ENCODE assay signal across 10 cellular contexts in the genomic region with DNA sequence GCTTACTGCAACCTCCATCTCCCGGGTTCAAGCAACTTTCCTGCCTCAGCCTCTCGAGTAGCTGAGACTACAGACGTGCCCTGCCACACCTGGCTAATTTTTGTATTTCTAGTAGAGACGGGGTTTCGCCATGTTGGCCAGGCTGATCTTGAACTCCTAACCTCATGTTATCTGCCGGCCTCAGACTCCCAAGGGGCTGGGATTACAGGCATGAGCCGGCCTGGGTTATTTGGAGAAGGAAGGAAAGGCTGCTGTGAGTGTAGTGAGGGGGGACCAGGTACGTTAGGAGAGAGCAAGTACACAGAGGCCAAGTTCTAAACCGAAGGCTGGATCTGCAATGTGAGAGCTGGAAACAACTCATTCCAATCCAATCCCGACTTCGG. TPM values are rescaled to one million over a fixed set of nuclear protein-coding genes. Genes with fewer than 3 reads are reported as not detected.
DNase-seq lines count a peak whose midpoint lies in the region; ATAC-seq and TF ChIP-seq lines count a peak whose summit lies in the region.
"Had no signal": no experiment of that assay in that cellular context is flagged by ENCODE, and none has a peak within 500 bp of the region (broad histone marks: within the 10 kb centered on the region; RNA-seq: fewer than 3 reads in every experiment).

No MANE protein-coding gene starts in this region.

- peaks cover 21% of the 10 kb centered on the region for H3K4me1 ChIP-seq in mononuclear cell (ENCODE audit: insufficient read depth, low read length)

- H3K4me3 ChIP-seq in AG09309 (ENCODE audit: control insufficient read depth, low read depth, low read length) = peak overlapping the region; percentile 26
- peak overlapping the region; percentile 43 for H3K4me3 ChIP-seq in mononuclear cell (ENCODE audit: low read length)

- no peak for ATAC-seq in activated naive CD8-positive, alpha-beta T cell treated with anti-CD3 and anti-CD28 coated beads, Interleukin-2, amount 50 U/mL, for 24 hours
- no peak for ATAC-seq in activated T-cell treated with anti-CD3 and anti-CD28 coated beads, Interleukin-2, amount 50 U/mL, for 72 hours (replicated peaks in 1 of 2)
- no peak for ATAC-seq in HG02981 (IDR thresholded peaks at IDR 0.05; ENCODE audit: unreplicated experiment)

- H3K27ac Mint-ChIP-seq in activated naive CD8-positive, alpha-beta T cell treated with anti-CD3 and anti-CD28 coated beads, Interleukin-2, amount 50 U/mL, for 24 hours = no peak overlapping the region
- no peak overlapping the region for H3K27ac Mint-ChIP-seq in activated T-cell treated with anti-CD3 and anti-CD28 coated beads, Interleukin-2, amount 50 U/mL, for 72 hours
- H3K27ac Mint-ChIP-seq: T-cell had no signal

- no peaks in the 10 kb centered on the region for H3K36me3 Mint-ChIP-seq in activated naive CD8-positive, alpha-beta T cell treated with anti-CD3 and anti-CD28 coated beads, Interleukin-2, amount 50 U/mL, for 24 hours (ENCODE audit: low read depth)
- no peaks in the 10 kb centered on the region for H3K36me3 Mint-ChIP-seq in activated T-cell treated with anti-CD3 and anti-CD28 coated beads, Interleukin-2, amount 50 U/mL, for 72 hours (ENCODE audit: insufficient read depth in 2 of 2)
- H3K36me3 Mint-ChIP-seq: T-cell had no signal

- H3K4me1 Mint-ChIP-seq in activated naive CD8-positive, alpha-beta T cell treated with anti-CD3 and anti-CD28 coated beads, Interleukin-2, amount 50 U/mL, for 24 hours = peaks cover 22% of the 10 kb centered on the region
- peaks cover 16% of the 10 kb centered on the region for H3K4me1 Mint-ChIP-seq in activated T-cell treated with anti-CD3 and anti-CD28 coated beads, Interleukin-2, amount 50 U/mL, for 72 hours (ENCODE audit: low read depth)

- H3K27me3 ChIP-seq in mononuclear cell (ENCODE audit: insufficient read depth, low read length) = no peaks in the 10 kb centered on the region

- TF ChIP-seq CTCF in AG09309 (IDR thresholded peaks at IDR 0.05; ENCODE audit: control insufficient read depth, insufficient read depth, low read depth, low read length, missing control alignments) = no peak

- DNase-seq in AG09309 (ENCODE audit: low read depth) (no peak), SKM-1 treated with dmso at 0.1 percent for 144 hours (lab: John Stamatoyannopoulos, UW; ENCODE audit: unreplicated experiment) (no peak)
- DNase-seq in activated naive CD8-positive, alpha-beta T cell treated with anti-CD3 and anti-CD28 coated beads, Interleukin-2, amount 50 U/mL, for 24 hours = no peak
- DNase-seq in activated T-cell treated with anti-CD3 and anti-CD28 coated beads, Interleukin-2, amount 50 U/mL, for 72 hours = no peak
- DNase-seq: central memory CD4-positive, alpha-beta T cell had no signal

- H3K9me3 Mint-ChIP-seq in activated naive CD8-positive, alpha-beta T cell treated with anti-CD3 and anti-CD28 coated beads, Interleukin-2, amount 50 U/mL, for 24 hours = no peaks in the 10 kb centered on the region
- H3K9me3 Mint-ChIP-seq in activated T-cell treated with anti-CD3 and anti-CD28 coated beads, Interleukin-2, amount 50 U/mL, for 72 hours = no peaks in the 10 kb centered on the region
- H3K9me3 Mint-ChIP-seq: neural crest cell, T-cell had no signal

- peaks cover 3% of the 10 kb centered on the region for H3K27me3 Mint-ChIP-seq in activated naive CD8-positive, alpha-beta T cell treated with anti-CD3 and anti-CD28 coated beads, Interleukin-2, amount 50 U/mL, for 24 hours
- peaks cover 15% of the 10 kb centered on the region for H3K27me3 Mint-ChIP-seq in activated T-cell treated with anti-CD3 and anti-CD28 coated beads, Interleukin-2, amount 50 U/mL, for 72 hours (ENCODE audit: low read depth)

- H3K4me3 Mint-ChIP-seq in activated naive CD8-positive, alpha-beta T cell treated with anti-CD3 and anti-CD28 coated beads, Interleukin-2, amount 50 U/mL, for 24 hours = peak overlapping the region; percentile 55
- H3K4me3 Mint-ChIP-seq in activated T-cell treated with anti-CD3 and anti-CD28 coated beads, Interleukin-2, amount 50 U/mL, for 72 hours = no peak overlapping the region
- H3K4me3 Mint-ChIP-seq: neural crest cell, T-cell had no signal

- H3K9me3 ChIP-seq in mononuclear cell (ENCODE audit: low read depth, low read length) = no peaks in the 10 kb centered on the region

RNA-seq across cellular contexts. Expression of gene BATF2, which starts 0.5 kb away (rescaled TPM):
- not detected for total RNA-seq in mononuclear cell
- under 1 TPM; 0.31 to 0.39 TPM for total RNA-seq in activated T-cell treated with anti-CD3 and anti-CD28 coated beads, Interleukin-2, amount 50 U/mL, for 72 hours

RNA-seq across cellular contexts. Expression of gene ARL2, which starts 17.6 kb away (rescaled TPM):
- total RNA-seq in mononuclear cell = 14.2 TPM
- total RNA-seq in activated T-cell treated with anti-CD3 and anti-CD28 coated beads, Interleukin-2, amount 50 U/mL, for 72 hours = 100 to 1,000 TPM in 1 of 2 donors, 10 to 100 TPM in 1; 96.0 to 101 TPM

RNA-seq across cellular contexts. Expression of gene MAJIN, which starts 24.4 kb away (rescaled TPM):
- total RNA-seq in mononuclear cell = not detected
- 1 to 10 TPM; 1.7 to 2.7 TPM for total RNA-seq in activated T-cell treated with anti-CD3 and anti-CD28 coated beads, Interleukin-2, amount 50 U/mL, for 72 hours
- total RNA-seq: M059J, neural crest cell had no signal

RNA-seq across cellular contexts. Expression of gene SNX15, which starts 30.9 kb away (rescaled TPM):
- 12.9 TPM for total RNA-seq in mononuclear cell
- 10 to 100 TPM; 31.5 to 38.7 TPM for total RNA-seq in activated T-cell treated with anti-CD3 and anti-CD28 coated beads, Interleukin-2, amount 50 U/mL, for 72 hours

RNA-seq across cellular contexts. Expression of gene SAC3D1, which starts 44.7 kb away (rescaled TPM):
- 0.52 TPM for total RNA-seq in mononuclear cell
- 10 to 100 TPM; 18.1 to 21.6 TPM for total RNA-seq in activated T-cell treated with anti-CD3 and anti-CD28 coated beads, Interleukin-2, amount 50 U/mL, for 72 hours
